Comparison of ENCODE assay signal across 8 cellular contexts in genomic region chr17:31596382-31597323, GRCh38.
DNase-seq lines count a peak whose midpoint lies in the region; ATAC-seq, FAIRE-seq and TF ChIP-seq lines count a peak whose summit lies in the region.

No MANE protein-coding gene starts in this region.

- no peaks in the 10 kb centered on the region for H3K27me3 ChIP-seq in DND-41 (ENCODE audit: insufficient read depth, low read length, poor library complexity)
- no peaks in the 10 kb centered on the region for H3K27me3 ChIP-seq in hepatocyte
- H3K27me3 ChIP-seq in skeletal muscle satellite cell (ENCODE audit: control insufficient read depth, insufficient read depth, low read length), result no peaks in the 10 kb centered on the region
- H3K27me3 ChIP-seq in small intestine (ENCODE audit: control insufficient read depth in 2 of 2, insufficient read depth in 2 of 2, low read length in 2 of 2), result no peaks in the 10 kb centered on the region

- H3K4me3 ChIP-seq in DND-41 (ENCODE audit: low read depth in 1 of 2, low read length in 2 of 2), result no peak overlapping the region
- H3K4me3 ChIP-seq in hepatocyte, result no peak overlapping the region
- H3K4me3 ChIP-seq in skeletal muscle satellite cell (ENCODE audit: low read length), result no peak overlapping the region
- no peak overlapping the region for H3K4me3 ChIP-seq in small intestine (ENCODE audit: low read depth in 1 of 2, low read length in 2 of 2)

- H3K9me2 ChIP-seq in hepatocyte (replicated peaks; ENCODE audit: insufficient read depth), result no peaks in the 10 kb centered on the region

- no peaks in the 10 kb centered on the region for H3K79me2 ChIP-seq in DND-41 (ENCODE audit: insufficient read depth, low read length)
- H3K79me2 ChIP-seq in hepatocyte, result no peaks in the 10 kb centered on the region

- H3K9ac ChIP-seq in DND-41 (ENCODE audit: low read depth, low read length) (no peak overlapping the region), skeletal muscle satellite cell (ENCODE audit: low read depth, low read length) (peak overlapping the region; percentile 71)

- FAIRE-seq in small intestine (lab: Jason Lieb, UNC), result no peak

- no peaks in the 10 kb centered on the region for H3K9me3 ChIP-seq in DND-41 (ENCODE audit: insufficient read depth, low read length, severe bottlenecking)
- H3K9me3 ChIP-seq in hepatocyte (ENCODE audit: low read depth), result no peaks in the 10 kb centered on the region
- no peaks in the 10 kb centered on the region for H3K9me3 ChIP-seq in skeletal muscle satellite cell (replicated peaks; ENCODE audit: low read length)
- H3K9me3 ChIP-seq in small intestine (ENCODE audit: control insufficient read depth, low read depth), result no peaks in the 10 kb centered on the region

- H3K4me2 ChIP-seq in DND-41 (ENCODE audit: insufficient read depth, low read length) (no peak overlapping the region), hepatocyte (no peak overlapping the region), skeletal muscle satellite cell (ENCODE audit: low read length) (peak overlapping the region; percentile 30)

- peak; percentile 8 for DNase-seq in DND-41
- DNase-seq in M059J (ENCODE audit: low read depth), result peak; percentile 97
- peak; percentile 97 for DNase-seq in astrocyte of the hippocampus (ENCODE audit: low read depth, low spot score)
- DNase-seq in hepatocyte (ENCODE audit: low spot score), result peak; percentile 82
- DNase-seq in small intestine, result no peak
- no peak for DNase-seq in NCI-H1930 (lab: John Stamatoyannopoulos, UW)

- ATAC-seq in DND-41 (ENCODE audit: insufficient read depth, low read depth), result no peak; the same call in 2 of the 3 replicates
- ATAC-seq in GM21423 (IDR thresholded peaks at IDR 0.05; ENCODE audit: unreplicated experiment), result peak; percentile 87

- TF ChIP-seq CTCF in DND-41 (IDR thresholded peaks at IDR 0.05; ENCODE audit: borderline replicate concordance, extremely low read depth, low read length, poor library complexity, severe bottlenecking), result no peak
- TF ChIP-seq CTCF in hepatocyte (IDR thresholded peaks at IDR 0.05; ENCODE audit: poor library complexity), result no peak

- H3K36me3 ChIP-seq in DND-41 (ENCODE audit: insufficient read depth, low read length), result no peaks in the 10 kb centered on the region
- H3K36me3 ChIP-seq in hepatocyte (replicated peaks; ENCODE audit: insufficient read depth, low read depth), result no peaks in the 10 kb centered on the region
- H3K36me3 ChIP-seq in skeletal muscle satellite cell (ENCODE audit: insufficient read depth, low read length), result peaks cover 24% of the 10 kb centered on the region
- no peaks in the 10 kb centered on the region for H3K36me3 ChIP-seq in small intestine (ENCODE audit: control insufficient read depth in 2 of 2, insufficient read depth in 2 of 2, low read length in 2 of 2)

- H3K4me1 ChIP-seq in DND-41 (ENCODE audit: insufficient read depth, low read length) (no peaks in the 10 kb centered on the region), hepatocyte (ENCODE audit: insufficient read depth) (peaks cover 12% of the 10 kb centered on the region), skeletal muscle satellite cell (ENCODE audit: control insufficient read depth, insufficient read depth, low read length) (peaks cover 66% of the 10 kb centered on the region), small intestine (ENCODE audit: control insufficient read depth in 2 of 2, insufficient read depth in 1 of 2, low read depth in 1 of 2, low read length in 1 of 2) (no peaks in the 10 kb centered on the region)

- H4K20me1 ChIP-seq in DND-41 (ENCODE audit: insufficient read depth, low read length) (0 out of 2 replicates have a peak, but pooled peaks cover 3% of the 10 kb centered on the region), hepatocyte (ENCODE audit: insufficient read depth, poor library complexity, severe bottlenecking) (no peaks in the 10 kb centered on the region)

- no peak overlapping the region for H2AFZ ChIP-seq in DND-41 (ENCODE audit: low read depth, low read length)
- H2AFZ ChIP-seq in hepatocyte, result no peak overlapping the region

- H3K27ac ChIP-seq in DND-41 (ENCODE audit: low read length) (no peak overlapping the region), hepatocyte (peak overlapping the region; percentile 72), small intestine (ENCODE audit: low read depth in 1 of 2, low read length in 1 of 2) (peak overlapping the region in 1 of 2 donors; percentile 19)

- 67% methylated on average over 16 of the region's 16 CpGs for WGBS in hepatocyte (ENCODE audit: low lambda C conversion rate, missing lambda C conversion rate)
- 64 to 84% (median 79%) methylated on average over 16 of the region's 16 CpGs for WGBS in small intestine, 3 donors

Comparison
In these comparisons a context has a peak if more than half of its experiments do, and no peak if none do; other contexts are left out.
1. DNase-seq: peak in DND-41 (single experiment), M059J (single experiment), astrocyte of the hippocampus (single experiment) and hepatocyte (single experiment); none in small intestine (single experiment) and NCI-H1930 (0 of 2).